8 cellular contexts compared by ENCODE assay signal in the genomic region with DNA sequence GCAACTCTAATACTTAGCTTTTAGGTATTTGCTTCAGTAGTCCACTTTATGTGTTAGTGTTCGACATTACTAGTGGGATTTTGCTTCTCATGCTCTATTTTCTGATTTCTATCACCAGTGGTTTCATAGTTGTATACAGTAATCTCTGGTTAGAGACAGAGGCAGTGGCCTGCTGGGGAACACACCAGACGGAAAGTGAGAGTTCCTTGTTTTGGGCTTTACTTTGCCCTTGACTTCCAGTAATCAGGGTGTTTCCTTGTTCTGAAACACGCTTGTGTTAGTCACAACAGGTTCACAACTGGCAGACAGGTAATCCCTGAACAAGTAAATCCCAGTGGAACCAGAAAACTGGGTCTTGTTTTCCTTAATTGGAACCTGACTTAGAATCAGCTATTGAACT. TPM values are rescaled to one million over a fixed set of nuclear protein-coding genes. Genes with fewer than 3 reads are reported as not detected.
DNase-seq lines count a peak whose midpoint lies in the region; ATAC-seq, FAIRE-seq and TF ChIP-seq lines count a peak whose summit lies in the region.

No MANE protein-coding gene starts in this region.

- H3K27ac Mint-ChIP-seq in activated B cell treated with CpG ODN at 0.5 μM for 24 hours: peak overlapping the region; percentile 98

- H3K79me2 ChIP-seq in keratinocyte (ENCODE audit: control insufficient read depth, insufficient read depth, low read length): peaks cover 29% of the 10 kb centered on the region

- H2AFZ ChIP-seq in keratinocyte (ENCODE audit: control insufficient read depth, low read length): peak overlapping the region; percentile 39

- intact Hi-C loops in activated B cell treated with CpG ODN at 0.5 μM for 24 hours (cut with micrococcal nuclease) (loop anchor here (1.0 kb wide), 2 partner anchors 11 to 57 kb away; no protein-coding TSS in a partner anchor), upper lobe of right lung (cut with DNase I) (no loop called here)

- CTCF ChIA-PET in activated B cell treated with CpG ODN at 0.5 μM for 24 hours (lab: Charles Lee): interaction anchor here (1.1 to 3.2 kb wide), 5 partner anchors 45 to 157 kb away, joined by 3 to 18 read pairs (median 5); no protein-coding TSS in a partner anchor

- H4K20me1 ChIP-seq in keratinocyte (ENCODE audit: control insufficient read depth, extremely low read depth, insufficient read depth, low read length): no peaks in the 10 kb centered on the region

- peaks cover 2% of the 10 kb centered on the region for H3K9me1 ChIP-seq in keratinocyte (ENCODE audit: control insufficient read depth, extremely low read depth, insufficient read depth, low read length)

- H3K4me3 ChIP-seq in keratinocyte (ENCODE audit: control insufficient read depth in 2 of 3, extremely low read depth in 1 of 3, insufficient read depth in 2 of 3, low read depth in 1 of 3, low read length in 3 of 3) (peak overlapping the region in 2 of 3 experiments; percentile 50 to 56), upper lobe of right lung (no peak overlapping the region)

- no peak for TF ChIP-seq CTCF in activated B cell treated with CpG ODN at 0.5 μM for 24 hours (IDR thresholded peaks at IDR 0.05)
- TF ChIP-seq CTCF in keratinocyte (optimal IDR thresholded peaks at IDR 0.05 in 1 of 3, IDR thresholded peaks at IDR 0.05 in 1 of 3, conservative IDR thresholded peaks at IDR 0.05 in 1 of 3; ENCODE audit: extremely low read depth in 1 of 3, insufficient read depth in 2 of 3, low read length in 3 of 3): no peak
- no peak for TF ChIP-seq CTCF in upper lobe of right lung (IDR thresholded peaks at IDR 0.05)

- peak overlapping the region; percentile 84 for H3K4me3 Mint-ChIP-seq in activated B cell treated with CpG ODN at 0.5 μM for 24 hours

- H3K27ac ChIP-seq in keratinocyte (ENCODE audit: control insufficient read depth, insufficient read depth, low read length): peak overlapping the region; percentile 95
- peak overlapping the region; percentile 70 for H3K27ac ChIP-seq in upper lobe of right lung

- peak; percentile 46 for DNase-seq in stimulated activated CD4-positive, alpha-beta T cell treated with anti-CD3 and anti-CD28 coated beads, Interleukin-1b, Interleukin-23, amount 100 ng/mL, for 48 hours
- DNase-seq in stimulated activated CD4-positive, alpha-beta T cell treated with anti-CD3 and anti-CD28 coated beads, Interleukin-4, amount 100 ng/mL, for 4 hours: no peak
- DNase-seq in activated B cell treated with CpG ODN at 0.5 μM for 24 hours (no peak), keratinocyte (ENCODE audit: low read depth, low spot score) (no peak), upper lobe of right lung (no peak), NCI-H345 treated with DMSO at 0.1 percent for 48 hours (lab: John Stamatoyannopoulos, UW; ENCODE audit: unreplicated experiment) (no peak)

- H3K27me3 ChIP-seq in keratinocyte (ENCODE audit: control insufficient read depth, extremely low read depth, insufficient read depth, low read length) (no peaks in the 10 kb centered on the region), upper lobe of right lung (no peaks in the 10 kb centered on the region)

- H3K4me1 ChIP-seq in keratinocyte (ENCODE audit: control insufficient read depth, extremely low read depth, insufficient read depth, low read length) (peaks cover 41% of the 10 kb centered on the region), upper lobe of right lung (peaks cover 18% of the 10 kb centered on the region)

- H3K27me3 Mint-ChIP-seq in activated B cell treated with CpG ODN at 0.5 μM for 24 hours: no peaks in the 10 kb centered on the region

- TF ChIP-seq POLR2A in GM18505 (IDR thresholded peaks at IDR 0.05; ENCODE audit: borderline replicate concordance, extremely low read depth, insufficient read depth, insufficient read length): no peak

- H3K4me1 Mint-ChIP-seq in activated B cell treated with CpG ODN at 0.5 μM for 24 hours: peaks cover 87% of the 10 kb centered on the region

- dilution Hi-C loops in keratinocyte (cut with MboI; ENCODE audit: extremely low pct_ligation_motif_present, low sequenced_read_pairs): no loop called here

- H3K36me3 Mint-ChIP-seq in activated B cell treated with CpG ODN at 0.5 μM for 24 hours (ENCODE audit: low read depth): peaks cover 6% of the 10 kb centered on the region

- H3K9ac ChIP-seq in keratinocyte (ENCODE audit: control insufficient read depth, extremely low read depth, insufficient read depth, low read length): peak overlapping the region; percentile 69

- H3K9me3 Mint-ChIP-seq in activated B cell treated with CpG ODN at 0.5 μM for 24 hours: no peaks in the 10 kb centered on the region

- H3K4me2 ChIP-seq in keratinocyte (ENCODE audit: control insufficient read depth, extremely low read depth, insufficient read depth, low read depth, low read length): peak overlapping the region; percentile 91

- FAIRE-seq in keratinocyte (lab: Jason Lieb, UNC): peak; percentile 78

- ATAC-seq in activated B cell treated with CpG ODN at 0.5 μM for 24 hours (ENCODE audit: low read depth): peak; percentile 22
- ATAC-seq in upper lobe of right lung: peak; percentile 70
- no peak for ATAC-seq in GM18505 (IDR thresholded peaks at IDR 0.05; ENCODE audit: unreplicated experiment)
- no peak for ATAC-seq in GM19023 (IDR thresholded peaks at IDR 0.05; ENCODE audit: unreplicated experiment)

- H3K36me3 ChIP-seq in keratinocyte (ENCODE audit: control insufficient read depth in 2 of 2, extremely low read depth in 1 of 2, insufficient read depth in 2 of 2, low read length in 2 of 2) (no peaks in the 10 kb centered on the region), upper lobe of right lung (no peaks in the 10 kb centered on the region)

- POLR2A ChIA-PET in activated B cell treated with CpG ODN at 0.5 μM for 24 hours (lab: Charles Lee): interaction anchor here (0.7 to 3.5 kb wide), 17 partner anchors 9 to 233 kb away, joined by 3 to 44 read pairs (median 6); partner anchors contain the start of genes PACS1 and SF3B2

- H3K9me3 ChIP-seq in keratinocyte (ENCODE audit: control insufficient read depth, low read depth, low read length): no peaks in the 10 kb centered on the region
- H3K9me3 ChIP-seq in upper lobe of right lung: no peaks in the 10 kb centered on the region

RNA-seq across cellular contexts. Expression of gene PACS1, which starts 56.0 kb away (rescaled TPM):
- total RNA-seq in activated B cell treated with CpG ODN at 0.5 μM for 24 hours (118 and 121 TPM in 2 replicates), upper lobe of right lung (55.9 TPM)
- 10.0 to 28.4 TPM (median 14.9 TPM) in 3 replicates for polyA plus RNA-seq in keratinocyte
- 16.8 TPM for polyA plus RNA-seq in keratinocyte (2011; ENCODE audit: low read depth)
- polyA plus RNA-seq in keratinocyte (2011; cell fraction: cytosol; rRNA removed): 29.3 and 37.5 TPM in 2 replicates
- polyA plus RNA-seq in keratinocyte (2011; cell fraction: nucleus; rRNA removed): 37.5 and 40.4 TPM in 2 replicates
- 13.9 and 37.6 TPM in 2 replicates for polyA plus RNA-seq in keratinocyte (2012; ENCODE audit: low replicate concordance)
- 31.0 to 109 TPM (median 49.4 TPM) in 3 replicates for polyA minus RNA-seq in keratinocyte
- 54.3 TPM for polyA minus RNA-seq in keratinocyte (2011; cell fraction: cytosol; rRNA and poly(A)+ RNA removed)
- polyA minus RNA-seq in keratinocyte (2011; cell fraction: nucleus; rRNA and poly(A)+ RNA removed): 38.6 and 61.4 TPM in 2 replicates

Comparison
In these comparisons a context has a peak if more than half of its experiments do, and no peak if none do; other contexts are left out.
1. ATAC-seq: peak in activated B cell treated with CpG ODN at 0.5 μM for 24 hours (single experiment) and upper lobe of right lung (single experiment); none in GM18505 (single experiment) and GM19023 (single experiment).